ENCODE assay signal across 10 cellular contexts in the genomic region with DNA sequence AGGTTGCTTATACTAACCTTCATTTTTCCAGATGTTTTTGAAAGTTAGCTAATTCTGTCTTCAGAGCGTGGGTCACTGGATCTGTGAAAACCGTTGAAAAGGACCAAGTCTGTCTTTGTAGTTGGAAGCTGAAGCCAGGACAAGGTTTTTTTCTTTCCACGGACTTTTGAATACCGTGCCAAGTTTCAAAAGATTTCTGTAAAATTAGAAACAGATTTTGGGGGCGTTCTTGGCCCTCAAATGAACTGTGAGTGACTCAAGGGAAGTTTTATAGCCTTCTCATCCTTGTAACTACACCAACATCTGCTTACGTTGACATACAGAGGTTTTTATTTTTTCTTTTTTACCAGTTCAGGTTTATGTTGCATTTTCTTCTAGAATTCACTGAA. TPM values are rescaled to one million over a fixed set of nuclear protein-coding genes. Genes with fewer than 3 reads are reported as not detected.
DNase-seq lines count a peak whose midpoint lies in the region; TF ChIP-seq lines count a peak whose summit lies in the region.
"Had no signal": no experiment of that assay in that cellular context is flagged by ENCODE, and none has a peak within 500 bp of the region (broad histone marks: within the 10 kb centered on the region; RNA-seq: fewer than 3 reads in every experiment).

Gene FAP (minus strand): TSS at position 141 of the 389 bp plus-strand sequence. CDS start 118 bp downstream, at position 23.

- H3K23ac ChIP-seq in mesendoderm (ENCODE audit: low read length), result no peak within 1 kb of the TSS

- TF ChIP-seq CTCF in AG04450 (IDR thresholded peaks at IDR 0.05; ENCODE audit: low read depth, low read length) (no peak), SK-N-SH (IDR thresholded peaks at IDR 0.05) (no peak), fibroblast of the aortic adventitia (IDR thresholded peaks at IDR 0.05; ENCODE audit: insufficient read depth, low read length) (no peak), ovary (IDR thresholded peaks at IDR 0.05) (no peak)

- 10% methylated on average over 6 of the region's 6 CpGs for WGBS in SK-N-SH (ENCODE audit: low lambda C conversion rate)
- 2 to 7% (median 3%) methylated on average over 6 of the region's 6 CpGs for WGBS in ovary, 3 donors
- WGBS in mesendoderm (ENCODE audit: extremely low coverage, insufficient coverage, low lambda C conversion rate), result no CpG with 5 or more reads among the region's 6 CpGs

- H2AK5ac ChIP-seq in mesendoderm (ENCODE audit: low read length), result no peak within 1 kb of the TSS

- H3K36me3 ChIP-seq in SK-N-SH (replicated peaks in 1 of 2; ENCODE audit: control insufficient read depth in 1 of 2, insufficient read depth in 2 of 2, low read length in 1 of 2), result peaks cover 4 to 23% of the 10 kb centered on the region in 2 experiments
- H3K36me3 ChIP-seq in ovary, result no peaks in the 10 kb centered on the region
- H3K36me3 ChIP-seq in mesendoderm (ENCODE audit: control insufficient read depth, insufficient read depth, low read length), result no peaks in the 10 kb centered on the region

- peak; percentile 83 for DNase-seq in AG04450 (ENCODE audit: low read depth, low spot score)
- DNase-seq in SK-N-SH, result no peak
- DNase-seq in fibroblast of the aortic adventitia (ENCODE audit: low read depth), result peak; percentile 98
- no peak for DNase-seq in ovary
- no peak for DNase-seq in NK-92 treated with Interleukin-12 subunit alpha and Interleukin-12 subunit beta, amount 100 ng/mL, for 24 hours (lab: John Stamatoyannopoulos, UW)
- DNase-seq in SKM-1 (lab: John Stamatoyannopoulos, UW; ENCODE audit: unreplicated experiment), result no peak
- no peak for DNase-seq in activated CD8-positive, alpha-beta memory T cell treated with anti-CD3 and anti-CD28 coated beads, Interleukin-2, amount 50 U/mL, for 48 hours
- no peak for DNase-seq in mesendoderm
- DNase-seq: activated CD8-positive, alpha-beta memory T cell treated with anti-CD3 and anti-CD28 coated beads for 24 hours; naive B cell had no signal

- peaks cover 0 to 17% of the 10 kb centered on the region in 2 experiments; a peak in 2 of 4 replicates for H3K4me1 ChIP-seq in SK-N-SH (ENCODE audit: control insufficient read depth in 1 of 2, insufficient read depth in 2 of 2, low read depth in 1 of 2, low read length in 1 of 2)
- H3K4me1 ChIP-seq in ovary (ENCODE audit: insufficient read depth), result peaks cover 2% of the 10 kb centered on the region
- H3K4me1 ChIP-seq in mesendoderm (ENCODE audit: control insufficient read depth, low read depth, low read length), result no peaks in the 10 kb centered on the region

- TF ChIP-seq RAD21 in SK-N-SH (IDR thresholded peaks at IDR 0.05; ENCODE audit: low read length), result no peak

- H3K9ac ChIP-seq in SK-N-SH (peak within 1 kb of the TSS; percentile 89), mesendoderm (ENCODE audit: low read length) (no peak within 1 kb of the TSS)

- H2BK5ac ChIP-seq in mesendoderm (ENCODE audit: low read length), result no peak within 1 kb of the TSS

- CTCF ChIA-PET in AG04450 (lab: Charles Lee) (interaction anchor here (1.2 to 5.4 kb wide), 2 partner anchors 22 to 55 kb away, joined by 4 to 46 read pairs; no protein-coding TSS in a partner anchor), SK-N-SH (lab: Yijun Ruan, JAX) (interaction anchor here (0.7 to 1.3 kb wide), 2 partner anchors 23 to 58 kb away, joined by 3 to 4 read pairs; no protein-coding TSS in a partner anchor)

- peak within 1 kb of the TSS; percentile 50; the same call in 1 of the 2 replicates for H2AFZ ChIP-seq in SK-N-SH (ENCODE audit: low read depth)

- no peaks in the 10 kb centered on the region for H3K27me3 ChIP-seq in AG04450 (ENCODE audit: control insufficient read depth, insufficient read depth, low read length)
- no peaks in the 10 kb centered on the region for H3K27me3 ChIP-seq in SK-N-SH (ENCODE audit: insufficient read depth)
- H3K27me3 ChIP-seq in ovary, result no peaks in the 10 kb centered on the region
- H3K27me3 ChIP-seq in mesendoderm (ENCODE audit: insufficient read depth, low read length, poor library complexity), result no peaks in the 10 kb centered on the region

- H3K4me2 ChIP-seq in SK-N-SH (peak within 1 kb of the TSS; percentile 74), mesendoderm (ENCODE audit: low read length) (no peak within 1 kb of the TSS)

- no peak within 1 kb of the TSS for H3K56ac ChIP-seq in mesendoderm (ENCODE audit: low read length)

- H3K79me1 ChIP-seq in mesendoderm (ENCODE audit: low read length), result no peaks in the 10 kb centered on the region

- H4K20me1 ChIP-seq in SK-N-SH (ENCODE audit: insufficient read depth), result no peaks in the 10 kb centered on the region

- peaks cover 23% of the 10 kb centered on the region for H3F3A ChIP-seq in SK-N-SH (replicated peaks; ENCODE audit: insufficient read depth)

- peak within 1 kb of the TSS; percentile 90 for H3K27ac ChIP-seq in AG04450 (ENCODE audit: low read depth, low read length)
- H3K27ac ChIP-seq in SK-N-SH (ENCODE audit: low read depth in 2 of 2, low read length in 1 of 2), result peak within 1 kb of the TSS; percentile 92 to 99
- no peak within 1 kb of the TSS for H3K27ac ChIP-seq in ovary
- H3K27ac ChIP-seq in mesendoderm (ENCODE audit: low read depth, low read length), result no peak within 1 kb of the TSS

- H3K9me2 ChIP-seq in SK-N-SH, result no peaks in the 10 kb centered on the region

- H4K8ac ChIP-seq in mesendoderm (ENCODE audit: low read depth, low read length), result no peak within 1 kb of the TSS

- no peak within 1 kb of the TSS for H2BK120ac ChIP-seq in mesendoderm (ENCODE audit: low read depth, low read length)

- peaks cover 48% of the 10 kb centered on the region for H3K79me2 ChIP-seq in SK-N-SH (ENCODE audit: insufficient read depth)
- H3K79me2 ChIP-seq in mesendoderm (ENCODE audit: control insufficient read depth, insufficient read depth, low read length), result no peaks in the 10 kb centered on the region

- no peak within 1 kb of the TSS for H4K5ac ChIP-seq in mesendoderm (ENCODE audit: low read length)

- H3K4ac ChIP-seq in mesendoderm (ENCODE audit: low read depth, low read length), result no peak within 1 kb of the TSS

- no peak within 1 kb of the TSS for H2BK15ac ChIP-seq in mesendoderm (replicated peaks; ENCODE audit: low read depth)

- TF ChIP-seq POLR2A in ovary (IDR thresholded peaks at IDR 0.05), result no peak

- POLR2A ChIA-PET in AG04450 (lab: Yijun Ruan, JAX) (interaction anchor here (1.3 to 2.7 kb wide), 9 partner anchors 12 to 172 kb away, joined by 4 to 35 read pairs (median 7); no protein-coding TSS in a partner anchor), SK-N-SH (lab: Yijun Ruan, JAX) (no interaction called here)

- TF ChIP-seq EP300 in SK-N-SH (IDR thresholded peaks at IDR 0.05; ENCODE audit: borderline replicate concordance in 1 of 2, low read depth in 1 of 2, low read length in 1 of 2), result peak; percentile 17 to 89; a peak in 3 of 4 replicates
- no peak for TF ChIP-seq EP300 in ovary (IDR thresholded peaks at IDR 0.05)

- no peak within 1 kb of the TSS for H3K18ac ChIP-seq in mesendoderm (ENCODE audit: low read length)

- H3K4me3 ChIP-seq in AG04450 (ENCODE audit: low read depth, low read length) (peak within 1 kb of the TSS; percentile 75), SK-N-SH (ENCODE audit: low read depth in 2 of 2, low read length in 1 of 2) (peak within 1 kb of the TSS; percentile 53 to 75), fibroblast of the aortic adventitia (ENCODE audit: low read depth, low read length) (peak within 1 kb of the TSS; percentile 80), ovary (peak within 1 kb of the TSS; percentile 12), mesendoderm (ENCODE audit: low read length) (no peak within 1 kb of the TSS)

- intact Hi-C loops in ovary (cut with DNase I), result no loop called here

- H3K9me3 ChIP-seq in AG04450 (ENCODE audit: control insufficient read depth, insufficient read depth, low read length), result no peaks in the 10 kb centered on the region
- no peaks in the 10 kb centered on the region for H3K9me3 ChIP-seq in SK-N-SH
- no peaks in the 10 kb centered on the region for H3K9me3 ChIP-seq in ovary

TF ChIP-seq in SK-N-SH, 30 proteins besides CTCF, POLR2A, EP300 and RAD21 (continues in another document):
- peak; percentile 44 for TF ChIP-seq TAF1 (IDR thresholded peaks at IDR 0.05; ENCODE audit: borderline replicate concordance, low read depth, low read length)
- peak; percentile 62; the same call in 1 of the 2 replicates for TF ChIP-seq FOXM1 (IDR thresholded peaks at IDR 0.05; ENCODE audit: low read depth)
- peak; percentile 76 for TF ChIP-seq JUND (IDR thresholded peaks at IDR 0.05)
- TF ChIP-seq RXRA (IDR thresholded peaks at IDR 0.05; ENCODE audit: borderline replicate concordance, low read depth), result peak; percentile 98
- TF ChIP-seq SMC3 (IDR thresholded peaks at IDR 0.05; ENCODE audit: low read depth, low read length), result no peak
- TF ChIP-seq RFX5 (IDR thresholded peaks at IDR 0.05; ENCODE audit: low read length), result no peak
- no peak for TF ChIP-seq NRF1 (IDR thresholded peaks at IDR 0.05; ENCODE audit: low read depth, low read length)
- peak; percentile 70; the same call in 1 of the 2 replicates for TF ChIP-seq TEAD4 (IDR thresholded peaks at IDR 0.05; ENCODE audit: borderline replicate concordance, insufficient read depth)
- peak; percentile 94 for TF ChIP-seq NFIC (IDR thresholded peaks at IDR 0.05; ENCODE audit: borderline replicate concordance)
- peak; percentile 74; the same call in 1 of the 2 replicates for TF ChIP-seq POLR2AphosphoS5 (IDR thresholded peaks at IDR 0.05; ENCODE audit: low read depth, low read length)

RNA-seq across cellular contexts. Expression of gene FAP, which starts in this region (rescaled TPM):
- polyA plus RNA-seq in AG04450 (2011; rRNA removed) (300 and 374 TPM in 2 replicates), SK-N-SH (2012; rRNA removed) (36.9 and 57.8 TPM in 2 replicates), ovary (10 to 100 TPM in 1 of 2 donors, 1 to 10 TPM in 1; 1.6 to 11.6 TPM)
- 134 and 258 TPM in 2 replicates for polyA minus RNA-seq in AG04450 (2011; rRNA and poly(A)+ RNA removed)
- 42.3 and 46.7 TPM in 2 replicates for polyA plus RNA-seq in SK-N-SH (2012; cell fraction: cytosol; rRNA removed)
- 60.8 and 125 TPM in 2 replicates for polyA plus RNA-seq in SK-N-SH (2012; cell fraction: nucleus; rRNA removed)
- total RNA-seq in fibroblast of the aortic adventitia (ENCODE audit: low replicate concordance) (150 and 228 TPM in 2 replicates), ovary (1 to 10 TPM in 6 of 7 donors, under 1 TPM in 1; 0.76 to 6.7 (median 2.3) TPM)
- not detected for polyA plus RNA-seq in mesendoderm (2013, experiment 1 of 2)
- not detected for polyA plus RNA-seq in mesendoderm (2013, experiment 2 of 2)

Comparison
In these comparisons a context has a peak if more than half of its experiments do, and no peak if none do; other contexts are left out.
1. RNA of gene FAP (total RNA-seq): 150 to 228 TPM in fibroblast of the aortic adventitia; 0.76 to 6.7 TPM in ovary; every median in the first group is over 10 times any median in the second.
2. DNase-seq: peak in AG04450 (single experiment) and fibroblast of the aortic adventitia (single experiment); none in SK-N-SH (single experiment), ovary (0 of 5), NK-92 treated with Interleukin-12 subunit alpha and Interleukin-12 subunit beta, amount 100 ng/mL, for 24 hours (single experiment), SKM-1 (single experiment), activated CD8-positive, alpha-beta memory T cell treated with anti-CD3 and anti-CD28 coated beads, Interleukin-2, amount 50 U/mL, for 48 hours (single experiment) and mesendoderm (single experiment).
3. H3K27ac ChIP-seq: peak in AG04450 (single experiment) and SK-N-SH (2 of 2); none in ovary (0 of 2) and mesendoderm (single experiment).